ENCODE assay signal across 20 cellular contexts in genomic region chr11:24709928-24710565, GRCh38.
"Had no signal": no experiment of that assay in that cellular context is flagged by ENCODE, and none has a peak within 500 bp of the region (broad histone marks: within the 10 kb centered on the region; RNA-seq: fewer than 3 reads in every experiment).

No MANE protein-coding gene starts in this region.

- H3K4me1 ChIP-seq: colonic mucosa, right atrium auricular region, stomach, transverse colon had no signal

- H3K27ac Mint-ChIP-seq: endodermal cell, natural killer cell had no signal

- H3K36me3 Mint-ChIP-seq: natural killer cell had no signal

- H3K4me2 ChIP-seq: hepatocyte had no signal

- DNase-seq: colonic mucosa; dermis blood vessel endothelial cell; endodermal cell; foreskin melanocyte; head of caudate nucleus; left colon; mammary epithelial cell; mucosa of descending colon; natural killer cell; posterior cingulate gyrus; small intestine; stimulated activated CD4-positive, alpha-beta T cell treated with anti-CD3 and anti-CD28 coated beads, Interleukin-12 subunit alpha, Interleukin-12 subunit beta, amount 100 ng/mL, for 4 hours; stimulated activated naive CD4-positive, alpha-beta T cell; stomach; substantia nigra; transverse colon had no signal

- H3K27me3 ChIP-seq: colonic mucosa, hepatocyte, right atrium auricular region, stomach, transverse colon had no signal

- H3K27ac ChIP-seq: colonic mucosa, hepatocyte, right atrium auricular region, stomach, thoracic aorta, transverse colon had no signal

- H3K4me3 Mint-ChIP-seq: endodermal cell, natural killer cell, neural crest cell had no signal

- H3K79me2 ChIP-seq: hepatocyte had no signal

- H3K9me3 ChIP-seq: colonic mucosa, mucosa of descending colon, right atrium auricular region, stomach, thoracic aorta, transverse colon had no signal

- H2AFZ ChIP-seq: hepatocyte had no signal

- ATAC-seq: left colon, mucosa of descending colon, natural killer cell had no signal

- H3K36me3 ChIP-seq: colonic mucosa, right atrium auricular region, stomach, thoracic aorta, transverse colon had no signal

- H3K4me1 Mint-ChIP-seq: natural killer cell, neural crest cell had no signal

- H3K4me3 ChIP-seq: colonic mucosa, hepatocyte, mucosa of descending colon, right atrium auricular region, stomach, thoracic aorta, transverse colon had no signal
